ENCODE assay signal across 18 cellular contexts in genomic region chr9:134051319-134051718, GRCh38. TPM values are rescaled to one million over a fixed set of nuclear protein-coding genes. Genes with fewer than 3 reads are reported as not detected.
DNase-seq lines count a peak whose midpoint lies in the region; ATAC-seq and TF ChIP-seq lines count a peak whose summit lies in the region.
"Had no signal": no experiment of that assay in that cellular context is flagged by ENCODE, and none has a peak within 500 bp of the region (broad histone marks: within the 10 kb centered on the region; RNA-seq: fewer than 3 reads in every experiment).

No MANE protein-coding gene starts in this region.

- H3K36me3 ChIP-seq in left ventricle myocardium inferior (peaks cover 70% of the 10 kb centered on the region), mucosa of descending colon (ENCODE audit: low read depth) (peaks cover 3% of the 10 kb centered on the region)

- intact Hi-C loops in left cardiac atrium (cut with DNase I) (no loop called here), left ventricle myocardium inferior (cut with micrococcal nuclease) (no loop called here), left ventricle myocardium superior (cut with micrococcal nuclease) (no loop called here), mucosa of descending colon (cut with DNase I, micrococcal nuclease) (no loop called here), dorsolateral prefrontal cortex (cut with DNase I) (no loop called here)

- TF ChIP-seq CTCF in left ventricle myocardium inferior (IDR thresholded peaks at IDR 0.05; ENCODE audit: borderline replicate concordance) = no peak
- TF ChIP-seq CTCF in mucosa of descending colon (IDR thresholded peaks at IDR 0.05) = no peak
- no peak for TF ChIP-seq CTCF in dorsolateral prefrontal cortex (IDR thresholded peaks at IDR 0.05 in 54 of 56, conservative IDR thresholded peaks at IDR 0.05 in 2 of 56; ENCODE audit: low read depth in 1 of 56, partially characterized antibody in 56 of 56)

- H3K27ac ChIP-seq in left ventricle myocardium inferior (replicated peaks) (no peak overlapping the region), dorsolateral prefrontal cortex (no peak overlapping the region)
- H3K27ac ChIP-seq: BLaER1, Peyer's patch had no signal

- no peak overlapping the region for H3K4me3 ChIP-seq in left ventricle myocardium inferior
- no peak overlapping the region for H3K4me3 ChIP-seq in mucosa of descending colon
- no peak overlapping the region for H3K4me3 ChIP-seq in dorsolateral prefrontal cortex
- H3K4me3 ChIP-seq: BLaER1, Peyer's patch had no signal

- peaks cover 54% of the 10 kb centered on the region for H3K4me1 ChIP-seq in left ventricle myocardium inferior
- peaks cover 10% of the 10 kb centered on the region for H3K4me1 ChIP-seq in mucosa of descending colon (ENCODE audit: low read depth)

- ATAC-seq in left cardiac atrium (no peak), left ventricle myocardium superior (no peak), mucosa of descending colon (no peak), GM18867 (IDR thresholded peaks at IDR 0.05; ENCODE audit: unreplicated experiment) (no peak)

- H3K27me3 ChIP-seq in left ventricle myocardium inferior (ENCODE audit: low read depth) (no peaks in the 10 kb centered on the region), dorsolateral prefrontal cortex (no peaks in the 10 kb centered on the region)
- H3K27me3 ChIP-seq: BLaER1, Peyer's patch had no signal

- DNase-seq in left cardiac atrium = peak; percentile 14
- DNase-seq in left ventricle myocardium inferior = no peak
- DNase-seq in left ventricle myocardium superior = peak; percentile 17
- peak in 2 of 3 donors; percentile 28 to 37 for DNase-seq in mucosa of descending colon
- no peak for DNase-seq in 8988T
- no peak for DNase-seq in dorsolateral prefrontal cortex
- DNase-seq: ACHN; CD4-positive, alpha-beta T cell; COR-L47; DMS79; MV-4-11; NCI-H1105 treated with DMSO at 0.1 percent for 48 hours; NCI-H2081; NCI-H2171; NCI-H524 treated with DMSO at 0.1 percent for 48 hours; Peyer's patch had no signal

- H3K9me3 ChIP-seq in left ventricle myocardium inferior (replicated peaks) = no peaks in the 10 kb centered on the region
- H3K9me3 ChIP-seq in mucosa of descending colon = no peaks in the 10 kb centered on the region
- H3K9me3 ChIP-seq: BLaER1, Peyer's patch had no signal

RNA-seq across cellular contexts. Expression of gene BRD3, which starts 16.5 kb away (rescaled TPM):
- total RNA-seq in left cardiac atrium (10 to 100 TPM; 25.5 to 28.0 TPM), left ventricle myocardium inferior (24.7 TPM), left ventricle myocardium superior (28.7 TPM), mucosa of descending colon (10 to 100 TPM; 19.4 to 56.0 (median 29.4) TPM), dorsolateral prefrontal cortex (10 to 100 TPM; 28.4 to 69.2 (median 48.5) TPM)

RNA-seq across cellular contexts. Expression of gene BRD3OS, which starts 26.0 kb away (rescaled TPM):
- total RNA-seq in left cardiac atrium (1 to 10 TPM; 7.0 to 7.9 TPM), left ventricle myocardium inferior (5.7 TPM), left ventricle myocardium superior (4.7 TPM), mucosa of descending colon (10 to 100 TPM in 1 of 3 donors, 1 to 10 TPM in 2; 3.6 to 17.6 (median 4.9) TPM), dorsolateral prefrontal cortex (10 to 100 TPM; 22.2 to 73.3 (median 53.2) TPM)

RNA-seq across cellular contexts. Expression of gene VAV2, which starts 59.2 kb away (rescaled TPM):
- total RNA-seq in left cardiac atrium = 1 to 10 TPM; 8.3 to 9.6 TPM
- total RNA-seq in left ventricle myocardium inferior = 4.1 TPM
- total RNA-seq in left ventricle myocardium superior = 6.1 TPM
- 10 to 100 TPM; 29.4 to 34.8 (median 34.5) TPM for total RNA-seq in mucosa of descending colon
- 10 to 100 TPM in 119 of 120 experiments, 1 to 10 TPM in 1; 8.9 to 27.9 (median 16.7) TPM for total RNA-seq in dorsolateral prefrontal cortex

Comparison
In these comparisons a context has a peak if more than half of its experiments do, and no peak if none do; other contexts are left out.
1. DNase-seq: peak in left cardiac atrium (single experiment), left ventricle myocardium superior (single experiment) and mucosa of descending colon (2 of 3); none in left ventricle myocardium inferior (single experiment), 8988T (single experiment) and dorsolateral prefrontal cortex (0 of 10).